1 cellular context compared by ENCODE assay signal in genomic region chr10:80501381-80501912, GRCh38.
TF ChIP-seq lines count a peak whose summit lies in the region.

No MANE protein-coding gene starts in this region.

TF ChIP-seq in IMR-90, 13 proteins besides CTCF, POLR2A, EP300 and RAD21 (continued from another document):
- TF ChIP-seq RFX5 (IDR thresholded peaks at IDR 0.05; ENCODE audit: low read depth, low read length) (no peak), CEBPB (IDR thresholded peaks at IDR 0.05; ENCODE audit: low read depth, low read length) (no peak)
